In genomic region chr11:96218901-96219300, GRCh38 we compare ENCODE assay signal across 21 cellular contexts.
DNase-seq lines count a peak whose midpoint lies in the region; ATAC-seq and TF ChIP-seq lines count a peak whose summit lies in the region.
"Had no signal": no experiment of that assay in that cellular context is flagged by ENCODE, and none has a peak within 500 bp of the region (broad histone marks: within the 10 kb centered on the region; RNA-seq: fewer than 3 reads in every experiment).

No MANE protein-coding gene starts in this region.

- H2AFZ ChIP-seq in hepatocyte (no peak overlapping the region), osteoblast (ENCODE audit: low read length) (no peak overlapping the region)

- H3K4me3 ChIP-seq in hepatocyte (no peak overlapping the region), osteoblast (ENCODE audit: insufficient read depth, low read length) (no peak overlapping the region)
- H3K4me3 ChIP-seq: colonic mucosa, upper lobe of right lung had no signal

- H3K4me3 Mint-ChIP-seq in activated CD8-positive, alpha-beta T cell treated with anti-CD3 and anti-CD28 coated beads for 36 hours = no peak overlapping the region
- no peak overlapping the region for H3K4me3 Mint-ChIP-seq in activated CD8-positive, alpha-beta T cell treated with anti-CD3 and anti-CD28 coated beads, Interleukin-2, amount 10 ng/mL, durations not matched to agents 7 days and 5 days
- H3K4me3 Mint-ChIP-seq in stimulated activated memory B cell treated with anti-CD40 and anti-IgM and Interleukin-4, amounts not matched to agents 10 μg/mL and 1 μg/mL and 100 μg/mL, for 72 hours = no peak overlapping the region
- H3K4me3 Mint-ChIP-seq: WTC11 had no signal

- peaks cover 23% of the 10 kb centered on the region for H3K4me1 ChIP-seq in hepatocyte (ENCODE audit: insufficient read depth)
- peaks cover 47% of the 10 kb centered on the region for H3K4me1 ChIP-seq in osteoblast (ENCODE audit: insufficient read depth, low read length)
- H3K4me1 ChIP-seq: colonic mucosa had no signal

- H3K9me2 ChIP-seq in hepatocyte (replicated peaks; ENCODE audit: insufficient read depth) = no peaks in the 10 kb centered on the region

- no peaks in the 10 kb centered on the region for H3K9me3 ChIP-seq in hepatocyte (ENCODE audit: low read depth)
- H3K9me3 ChIP-seq in osteoblast (ENCODE audit: low read depth, low read length) = no peaks in the 10 kb centered on the region
- H3K9me3 ChIP-seq: colonic mucosa, upper lobe of right lung had no signal

- no peaks in the 10 kb centered on the region for H3K27me3 Mint-ChIP-seq in activated CD8-positive, alpha-beta T cell treated with anti-CD3 and anti-CD28 coated beads for 36 hours
- H3K27me3 Mint-ChIP-seq in activated CD8-positive, alpha-beta T cell treated with anti-CD3 and anti-CD28 coated beads, Interleukin-2, amount 10 ng/mL, durations not matched to agents 7 days and 5 days (ENCODE audit: low read depth) = no peaks in the 10 kb centered on the region
- H3K27me3 Mint-ChIP-seq in stimulated activated memory B cell treated with anti-CD40 and anti-IgM and Interleukin-4, amounts not matched to agents 10 μg/mL and 1 μg/mL and 100 μg/mL, for 72 hours = no peaks in the 10 kb centered on the region

- peak overlapping the region; percentile 68 for H3K27ac Mint-ChIP-seq in activated CD8-positive, alpha-beta T cell treated with anti-CD3 and anti-CD28 coated beads for 36 hours
- H3K27ac Mint-ChIP-seq in activated CD8-positive, alpha-beta T cell treated with anti-CD3 and anti-CD28 coated beads, Interleukin-2, amount 10 ng/mL, durations not matched to agents 7 days and 5 days = no peak overlapping the region
- peak overlapping the region; percentile 78 for H3K27ac Mint-ChIP-seq in stimulated activated memory B cell treated with anti-CD40 and anti-IgM and Interleukin-4, amounts not matched to agents 10 μg/mL and 1 μg/mL and 100 μg/mL, for 72 hours
- H3K27ac Mint-ChIP-seq: WTC11 had no signal

- ATAC-seq in activated CD8-positive, alpha-beta T cell treated with anti-CD3 and anti-CD28 coated beads for 36 hours = no peak
- no peak for ATAC-seq in activated CD8-positive, alpha-beta T cell treated with anti-CD3 and anti-CD28 coated beads, Interleukin-2, amount 10 ng/mL, durations not matched to agents 7 days and 5 days
- no peak for ATAC-seq in stimulated activated memory B cell treated with anti-CD40 and anti-IgM and Interleukin-4, amounts not matched to agents 10 μg/mL and 1 μg/mL and 100 μg/mL, for 72 hours
- no peak for ATAC-seq in GM18519 (IDR thresholded peaks at IDR 0.05; ENCODE audit: low FRiP score, unreplicated experiment)
- ATAC-seq: left colon, upper lobe of right lung, WTC11 had no signal

- H3K36me3 Mint-ChIP-seq in activated CD8-positive, alpha-beta T cell treated with anti-CD3 and anti-CD28 coated beads for 36 hours (ENCODE audit: low read depth) = peaks cover 10% of the 10 kb centered on the region
- H3K36me3 Mint-ChIP-seq in activated CD8-positive, alpha-beta T cell treated with anti-CD3 and anti-CD28 coated beads, Interleukin-2, amount 10 ng/mL, durations not matched to agents 7 days and 5 days (ENCODE audit: low read depth) = peaks cover 16% of the 10 kb centered on the region
- peaks cover 6% of the 10 kb centered on the region for H3K36me3 Mint-ChIP-seq in stimulated activated memory B cell treated with anti-CD40 and anti-IgM and Interleukin-4, amounts not matched to agents 10 μg/mL and 1 μg/mL and 100 μg/mL, for 72 hours
- H3K36me3 Mint-ChIP-seq: WTC11 had no signal

- no peaks in the 10 kb centered on the region for H3K9me3 Mint-ChIP-seq in activated CD8-positive, alpha-beta T cell treated with anti-CD3 and anti-CD28 coated beads for 36 hours
- no peaks in the 10 kb centered on the region for H3K9me3 Mint-ChIP-seq in activated CD8-positive, alpha-beta T cell treated with anti-CD3 and anti-CD28 coated beads, Interleukin-2, amount 10 ng/mL, durations not matched to agents 7 days and 5 days (ENCODE audit: insufficient read depth)
- no peaks in the 10 kb centered on the region for H3K9me3 Mint-ChIP-seq in stimulated activated memory B cell treated with anti-CD40 and anti-IgM and Interleukin-4, amounts not matched to agents 10 μg/mL and 1 μg/mL and 100 μg/mL, for 72 hours
- H3K9me3 Mint-ChIP-seq: WTC11 had no signal

- no peak for TF ChIP-seq CTCF in activated CD8-positive, alpha-beta T cell treated with anti-CD3 and anti-CD28 coated beads for 36 hours (IDR thresholded peaks at IDR 0.05)
- no peak for TF ChIP-seq CTCF in hepatocyte (IDR thresholded peaks at IDR 0.05; ENCODE audit: poor library complexity)
- no peak for TF ChIP-seq CTCF in osteoblast (IDR thresholded peaks at IDR 0.05; ENCODE audit: extremely low read depth, low read depth, low read length)

- peak overlapping the region; percentile 32 for H3K27ac ChIP-seq in hepatocyte
- H3K27ac ChIP-seq in osteoblast (ENCODE audit: low read depth, low read length) = no peak overlapping the region
- H3K27ac ChIP-seq: colonic mucosa had no signal

- H3K4me2 ChIP-seq in hepatocyte = no peak overlapping the region
- no peak overlapping the region for H3K4me2 ChIP-seq in osteoblast (ENCODE audit: insufficient read depth, low read length)

- peaks cover 80% of the 10 kb centered on the region for H3K4me1 Mint-ChIP-seq in activated CD8-positive, alpha-beta T cell treated with anti-CD3 and anti-CD28 coated beads for 36 hours (ENCODE audit: low read depth)
- H3K4me1 Mint-ChIP-seq in activated CD8-positive, alpha-beta T cell treated with anti-CD3 and anti-CD28 coated beads, Interleukin-2, amount 10 ng/mL, durations not matched to agents 7 days and 5 days (ENCODE audit: low read depth) = peaks cover 79% of the 10 kb centered on the region
- H3K4me1 Mint-ChIP-seq in stimulated activated memory B cell treated with anti-CD40 and anti-IgM and Interleukin-4, amounts not matched to agents 10 μg/mL and 1 μg/mL and 100 μg/mL, for 72 hours = peaks cover 63% of the 10 kb centered on the region

- H3K79me2 ChIP-seq in hepatocyte (peaks cover 40% of the 10 kb centered on the region), osteoblast (ENCODE audit: insufficient read depth, low read length) (peaks cover 72% of the 10 kb centered on the region)

- no peaks in the 10 kb centered on the region for H3K36me3 ChIP-seq in hepatocyte (replicated peaks; ENCODE audit: insufficient read depth, low read depth)
- peaks cover 3% of the 10 kb centered on the region for H3K36me3 ChIP-seq in osteoblast (ENCODE audit: insufficient read depth, low read length)
- H3K36me3 ChIP-seq: colonic mucosa, upper lobe of right lung had no signal

- intact Hi-C loops in activated CD8-positive, alpha-beta T cell treated with anti-CD3 and anti-CD28 coated beads for 36 hours (cut with micrococcal nuclease) = no loop called here

- POLR2A ChIA-PET in activated CD8-positive, alpha-beta T cell treated with anti-CD3 and anti-CD28 coated beads for 36 hours (lab: Charles Lee) = interaction anchor here (1.0 to 1.3 kb wide), 2 partner anchors 10 to 124 kb away, joined by 4 read pairs; partner anchors contain the start of gene MAML2
- POLR2A ChIA-PET in activated CD8-positive, alpha-beta T cell treated with anti-CD3 and anti-CD28 coated beads, Interleukin-2, amount 10 ng/mL, durations not matched to agents 7 days and 5 days (lab: Charles Lee) = no interaction called here

- CTCF ChIA-PET in activated CD8-positive, alpha-beta T cell treated with anti-CD3 and anti-CD28 coated beads for 36 hours (lab: Charles Lee) = interaction anchor here (1.1 kb wide), 1 partner anchor 121 kb away, joined by 4 read pairs; no protein-coding TSS in a partner anchor
- CTCF ChIA-PET in activated CD8-positive, alpha-beta T cell treated with anti-CD3 and anti-CD28 coated beads, Interleukin-2, amount 10 ng/mL, durations not matched to agents 7 days and 5 days (lab: Charles Lee) = interaction anchor here (1.2 kb wide), 1 partner anchor 124 kb away, joined by 6 read pairs; the partner anchor contains the start of gene MAML2

- DNase-seq in activated CD8-positive, alpha-beta T cell treated with anti-CD3 and anti-CD28 coated beads for 36 hours = no peak
- DNase-seq in activated CD8-positive, alpha-beta T cell treated with anti-CD3 and anti-CD28 coated beads, Interleukin-2, amount 10 ng/mL, durations not matched to agents 7 days and 5 days = no peak
- DNase-seq in SK-N-DZ (ENCODE audit: low spot score) = peak; percentile 84
- no peak for DNase-seq in hepatocyte (ENCODE audit: low spot score)
- DNase-seq in A172 (ENCODE audit: low spot score) = no peak
- DNase-seq in osteoblast (ENCODE audit: insufficient read length, low spot score, missing footprints) = no peak
- DNase-seq: ACHN, activated gamma-delta T cell, colonic mucosa, COR-L47, foreskin fibroblast, left colon, NCI-H146, NCI-H2227 treated with DMSO at 0.1 percent for 48 hours, posterior cingulate gyrus, small intestine, T-helper 2 cell, upper lobe of right lung had no signal

- H3K27me3 ChIP-seq in hepatocyte = no peaks in the 10 kb centered on the region
- H3K27me3 ChIP-seq in osteoblast (ENCODE audit: insufficient read depth, low read length) = no peaks in the 10 kb centered on the region
- H3K27me3 ChIP-seq: colonic mucosa, upper lobe of right lung had no signal

- WGBS in hepatocyte (ENCODE audit: low lambda C conversion rate, missing lambda C conversion rate) = 51% methylated on average over 3 of the region's 3 CpGs

- no peaks in the 10 kb centered on the region for H4K20me1 ChIP-seq in hepatocyte (ENCODE audit: insufficient read depth, poor library complexity, severe bottlenecking)
- no peaks in the 10 kb centered on the region for H4K20me1 ChIP-seq in osteoblast (ENCODE audit: insufficient read depth, low read length)
